ENCODE assay signal across 16 cellular contexts in the genomic region with DNA sequence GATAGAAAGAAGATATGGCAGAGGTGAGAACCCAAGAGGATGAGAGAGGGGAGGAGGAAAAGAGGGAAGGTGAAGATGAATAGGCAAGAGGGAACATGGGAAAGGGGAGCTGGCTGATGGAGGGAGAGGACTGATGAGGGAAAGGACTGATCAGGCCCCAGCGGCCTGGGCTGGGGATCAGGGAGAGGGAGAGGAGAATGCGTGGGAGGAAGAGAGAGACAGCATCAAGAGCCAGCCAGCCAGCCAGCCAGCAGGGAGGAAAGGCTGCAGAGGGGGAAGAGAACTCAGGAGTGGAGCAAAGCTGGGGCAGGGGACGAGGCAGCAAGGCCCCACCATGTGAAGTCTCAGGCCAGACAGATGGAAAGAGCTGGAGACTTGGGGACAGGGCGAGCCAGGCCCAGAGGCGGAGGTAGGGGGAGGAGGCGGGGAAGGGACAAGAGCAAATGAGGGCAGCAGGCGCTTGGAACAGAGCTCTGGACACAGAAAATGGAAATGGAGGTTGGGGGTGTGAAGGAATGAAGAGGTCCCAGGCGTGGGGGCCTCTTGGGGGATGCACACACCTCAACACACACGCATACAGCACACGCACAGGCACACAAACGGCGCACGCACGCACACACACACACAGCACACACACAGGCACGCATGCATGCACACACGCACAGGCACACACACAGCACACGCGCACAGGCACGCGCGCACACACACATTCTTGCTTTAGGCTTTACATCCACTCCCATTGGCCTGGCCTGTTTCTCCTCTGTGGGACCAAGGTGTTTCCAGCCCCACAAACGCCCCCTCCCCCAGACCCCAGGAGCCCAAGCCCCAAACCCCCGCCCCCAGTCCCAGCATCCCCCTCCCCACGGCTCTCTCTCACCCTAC. TPM values are rescaled to one million over a fixed set of nuclear protein-coding genes. Genes with fewer than 3 reads are reported as not detected.
A peak's percentile ranks its signal among the peaks of the same experiment; 100 is the strongest.
DNase-seq lines count a peak whose midpoint lies in the region; ATAC-seq, FAIRE-seq and TF ChIP-seq lines count a peak whose summit lies in the region.
"Had no signal": no experiment of that assay in that cellular context is flagged by ENCODE, and none has a peak within 500 bp of the region (broad histone marks: within the 10 kb centered on the region; RNA-seq: fewer than 3 reads in every experiment).

No MANE protein-coding gene starts in this region.

- peak overlapping the region; percentile 24 for H3K4me3 Mint-ChIP-seq in activated naive CD8-positive, alpha-beta T cell
- no peak overlapping the region for H3K4me3 Mint-ChIP-seq in activated naive CD8-positive, alpha-beta T cell treated with anti-CD3 and anti-CD28 coated beads, Interleukin-2, amount 50 U/mL, for 24 hours

- H2AFZ ChIP-seq in K562 (ENCODE audit: low read depth, low read length) (no peak overlapping the region), mesenchymal stem cell (ENCODE audit: low read depth, low read length) (no peak overlapping the region)
- H2AFZ ChIP-seq: hepatocyte had no signal

- peaks cover 3% of the 10 kb centered on the region for H3K36me3 Mint-ChIP-seq in activated naive CD8-positive, alpha-beta T cell
- H3K36me3 Mint-ChIP-seq in activated naive CD8-positive, alpha-beta T cell treated with anti-CD3 and anti-CD28 coated beads, Interleukin-2, amount 50 U/mL, for 24 hours (ENCODE audit: low read depth) = no peaks in the 10 kb centered on the region

- H3K79me2 ChIP-seq in K562 (ENCODE audit: control insufficient read depth, insufficient read depth, low read length) = peaks cover 6% of the 10 kb centered on the region; the same call in 2 of the 3 replicates

- H2BK12ac ChIP-seq in mesenchymal stem cell (ENCODE audit: low read length in 2 of 2) = no peak overlapping the region

- no peak for TF ChIP-seq POLR2A in K562 (conservative IDR thresholded peaks at IDR 0.05)
- no peak for TF ChIP-seq POLR2A in testis (IDR thresholded peaks at IDR 0.05)

- peaks cover 3% of the 10 kb centered on the region; the same call in 1 of the 2 replicates for H4K20me1 ChIP-seq in K562 (replicated peaks; ENCODE audit: control insufficient read depth, insufficient read depth, low read length)

- 72% methylated on average over 4 of the region's 24 CpGs for WGBS in K562 (ENCODE audit: insufficient coverage, low coverage, missing lambda C conversion rate)
- WGBS in mesenchymal stem cell = 87% methylated on average over 21 of the region's 24 CpGs
- 38 to 60% methylated on average over 15 to 23 of the region's 24 CpGs for WGBS in testis, 2 donors

- no peak overlapping the region for H3K27ac Mint-ChIP-seq in activated naive CD8-positive, alpha-beta T cell
- no peak overlapping the region for H3K27ac Mint-ChIP-seq in activated naive CD8-positive, alpha-beta T cell treated with anti-CD3 and anti-CD28 coated beads, Interleukin-2, amount 50 U/mL, for 24 hours

- DNase-seq in activated naive CD8-positive, alpha-beta T cell treated with anti-CD3 and anti-CD28 coated beads, Interleukin-2, amount 50 U/mL, for 24 hours = no peak
- DNase-seq in K562 (ENCODE audit: extremely low read depth in 1 of 4, low spot score in 3 of 4) (peak in 3 of 4 experiments; percentile 25 to 36 (median 31)), mesenchymal stem cell (no peak), testis (peak; percentile 46), NCI-H2029 treated with DMSO at 0.1 percent for 48 hours (lab: John Stamatoyannopoulos, UW) (no peak), NCI-H2171 (lab: John Stamatoyannopoulos, UW) (no peak)
- DNase-seq: activated CD4-positive, CD25-positive, alpha-beta regulatory T cell; activated gamma-delta T cell treated with Interleukin-2 at 50 U/mL for 16 hours; GF-D8; SHP77 treated with DMSO at 0.1 percent for 48 hours; stimulated activated CD4-positive, alpha-beta T cell treated with anti-CD3 and anti-CD28 coated beads, Interleukin-15, amount 100 ng/mL, for 24 hours had no signal

- no peak overlapping the region for H3K18ac ChIP-seq in mesenchymal stem cell (ENCODE audit: low read depth in 1 of 2, low read length in 2 of 2)

- H2BK5ac ChIP-seq in mesenchymal stem cell (ENCODE audit: low read depth, low read length, poor library complexity, severe bottlenecking) = no peak overlapping the region

- H3K23ac ChIP-seq in mesenchymal stem cell (ENCODE audit: low read length in 2 of 2) = peak overlapping the region in 1 of 2 experiments; percentile 14

- no peak overlapping the region for H3K27ac ChIP-seq in K562 (ENCODE audit: extremely low read depth, low read depth, low read length)
- H3K27ac ChIP-seq in mesenchymal stem cell (ENCODE audit: low read length, poor library complexity, severe bottlenecking) = no peak overlapping the region
- peak overlapping the region; percentile 55 to 71 for H3K27ac ChIP-seq in testis
- H3K27ac ChIP-seq: hepatocyte had no signal

- no peaks in the 10 kb centered on the region for H3K27me3 Mint-ChIP-seq in activated naive CD8-positive, alpha-beta T cell
- H3K27me3 Mint-ChIP-seq in activated naive CD8-positive, alpha-beta T cell treated with anti-CD3 and anti-CD28 coated beads, Interleukin-2, amount 50 U/mL, for 24 hours = no peaks in the 10 kb centered on the region

- TF ChIP-seq CTCF in K562 (IDR thresholded peaks at IDR 0.05 in 2 of 3, conservative IDR thresholded peaks at IDR 0.05 in 1 of 3; ENCODE audit: insufficient read depth in 2 of 3, low read depth in 1 of 3, low read length in 3 of 3) = no peak
- no peak for TF ChIP-seq CTCF in testis (IDR thresholded peaks at IDR 0.05)

- H3K4me3 ChIP-seq in K562 (no peak overlapping the region), mesenchymal stem cell (ENCODE audit: insufficient read depth in 1 of 2, low read depth in 1 of 2, low read length in 2 of 2) (peak overlapping the region in 1 of 2 experiments; percentile 41), testis (no peak overlapping the region)
- H3K4me3 ChIP-seq: hepatocyte had no signal

- POLR2A ChIA-PET in K562 (lab: Yijun Ruan, JAX) = interaction anchor here (0.6 to 1.1 kb wide), 4 partner anchors 9 to 13 kb away, joined by 3 to 4 read pairs (median 3); a partner anchor contains a TSS

- peaks cover 35% of the 10 kb centered on the region for H3K4me1 Mint-ChIP-seq in activated naive CD8-positive, alpha-beta T cell (ENCODE audit: low read depth)
- peaks cover 34% of the 10 kb centered on the region for H3K4me1 Mint-ChIP-seq in activated naive CD8-positive, alpha-beta T cell treated with anti-CD3 and anti-CD28 coated beads, Interleukin-2, amount 50 U/mL, for 24 hours

- FAIRE-seq in K562 (lab: Jason Lieb, UNC) = no peak

- BruUV-seq in K562 (replicated peaks; lab: Mats Ljungman, UMichigan) = no TSS peak

- H4K8ac ChIP-seq in mesenchymal stem cell (ENCODE audit: low read length) = no peak overlapping the region

- no peaks in the 10 kb centered on the region for H3K9me3 Mint-ChIP-seq in activated naive CD8-positive, alpha-beta T cell (ENCODE audit: low read depth)
- H3K9me3 Mint-ChIP-seq in activated naive CD8-positive, alpha-beta T cell treated with anti-CD3 and anti-CD28 coated beads, Interleukin-2, amount 50 U/mL, for 24 hours = no peaks in the 10 kb centered on the region

- H2AK5ac ChIP-seq in mesenchymal stem cell (ENCODE audit: low read length, severe bottlenecking) = no peak overlapping the region

- H3K4me1 ChIP-seq in K562 (replicated peaks in 1 of 2; ENCODE audit: control insufficient read depth in 2 of 2, insufficient read depth in 2 of 2, low read length in 2 of 2) = peaks cover 7 to 37% of the 10 kb centered on the region in 2 experiments; a peak in 4 of 5 replicates
- peaks cover 27% of the 10 kb centered on the region for H3K4me1 ChIP-seq in mesenchymal stem cell (ENCODE audit: control insufficient read depth, insufficient read depth, low read depth, low read length)
- H3K4me1 ChIP-seq in testis = peaks cover 39% of the 10 kb centered on the region

- H3K14ac ChIP-seq in mesenchymal stem cell (ENCODE audit: low read length in 2 of 2) = peak overlapping the region in 1 of 2 experiments; percentile 2

- H3K36me3 ChIP-seq in K562 (ENCODE audit: control insufficient read depth, insufficient read depth, low read length) (peaks cover 15% of the 10 kb centered on the region; the same call in 2 of the 3 replicates), mesenchymal stem cell (ENCODE audit: control insufficient read depth in 1 of 2, insufficient read depth in 2 of 2, low read depth in 1 of 2, low read length in 2 of 2) (peaks cover 21 to 49% of the 10 kb centered on the region in 2 experiments), testis (ENCODE audit: low read depth, missing control alignments) (no peaks in the 10 kb centered on the region)

- no peaks in the 10 kb centered on the region for H3K9me1 ChIP-seq in K562 (ENCODE audit: control insufficient read depth, insufficient read depth, low read length)

- H3K4ac ChIP-seq in mesenchymal stem cell (ENCODE audit: low read depth in 1 of 2, low read length in 2 of 2) = no peak overlapping the region

- no peak overlapping the region for H2BK120ac ChIP-seq in mesenchymal stem cell (ENCODE audit: low read depth, low read length)

- no peak overlapping the region for H4K91ac ChIP-seq in mesenchymal stem cell (ENCODE audit: low read length)

- H3K27me3 ChIP-seq in K562 (ENCODE audit: control insufficient read depth in 2 of 2, insufficient read depth in 2 of 2, low read length in 2 of 2) = no peaks in the 10 kb centered on the region
- no peaks in the 10 kb centered on the region for H3K27me3 ChIP-seq in mesenchymal stem cell (ENCODE audit: control insufficient read depth in 1 of 2, insufficient read depth in 1 of 2, low read length in 2 of 2)
- H3K27me3 ChIP-seq in testis = no peaks in the 10 kb centered on the region
- H3K27me3 ChIP-seq: hepatocyte had no signal

- ATAC-seq in activated naive CD8-positive, alpha-beta T cell treated with anti-CD3 and anti-CD28 coated beads, Interleukin-2, amount 50 U/mL, for 24 hours = no peak
- ATAC-seq in K562 (no peak), HG02938 (IDR thresholded peaks at IDR 0.05; ENCODE audit: unreplicated experiment) (no peak)
- ATAC-seq: HCT116 had no signal

- TF ChIP-seq EP300 in K562 (IDR thresholded peaks at IDR 0.05; ENCODE audit: low read length) = no peak

- CTCF ChIA-PET in K562 (lab: Yijun Ruan, JAX; ENCODE audit: low intra/inter-chr PET ratio) = no interaction called here

- no peak for TF ChIP-seq RAD21 in K562 (CRISPR knock-in tag; conservative IDR thresholded peaks at IDR 0.05 in 1 of 2, IDR thresholded peaks at IDR 0.05 in 1 of 2)

- no peak overlapping the region for H3K4me2 ChIP-seq in K562 (ENCODE audit: insufficient read depth, low read length)
- no peak overlapping the region for H3K4me2 ChIP-seq in mesenchymal stem cell (ENCODE audit: low read length, poor library complexity, severe bottlenecking)
- H3K4me2 ChIP-seq: hepatocyte had no signal

- H3K79me1 ChIP-seq in mesenchymal stem cell (replicated peaks; ENCODE audit: low read length, poor library complexity, severe bottlenecking) = peaks cover 56% of the 10 kb centered on the region

- H2BK15ac ChIP-seq in mesenchymal stem cell (ENCODE audit: low read depth, poor library complexity, severe bottlenecking) = no peak overlapping the region

- in situ Hi-C loops in K562 (cut with MboI) = no loop called here

- H3K9me3 ChIP-seq in K562 (replicated peaks; ENCODE audit: control insufficient read depth, insufficient read depth, low read depth, low read length) = no peaks in the 10 kb centered on the region
- H3K9me3 ChIP-seq in mesenchymal stem cell (ENCODE audit: control insufficient read depth, low read length) = no peaks in the 10 kb centered on the region
- H3K9me3 ChIP-seq in testis = no peaks in the 10 kb centered on the region

- intact Hi-C loops in K562 (cut with micrococcal nuclease) (no loop called here), testis (cut with DNase I; ENCODE audit: low total_unique reads) (no loop called here)

- peak overlapping the region in 1 of 2 experiments; percentile 55; a peak in 2 of 4 replicates for H3K9ac ChIP-seq in K562 (ENCODE audit: insufficient read depth in 1 of 2, low read depth in 2 of 2, low read length in 2 of 2)
- peak overlapping the region; percentile 49 for H3K9ac ChIP-seq in mesenchymal stem cell (ENCODE audit: low read length)

RNA-seq across cellular contexts. Expression of a gene that starts 12.3 kb away (rescaled TPM):
- total RNA-seq in K562 (2011; cell fraction: chromatin; rRNA removed; ENCODE audit: low replicate concordance) = 43.5 and 75.5 TPM in 2 replicates
- 21.5 and 23.8 TPM in 2 replicates for total RNA-seq in K562 (2011; cell fraction: nucleolus; rRNA removed)
- 31.9 and 46.3 TPM in 2 replicates for total RNA-seq in K562 (2011; cell fraction: nucleoplasm; rRNA removed)
- total RNA-seq in K562 (2014; rRNA removed) (4.1 and 4.9 TPM in 2 replicates), K562 (2014; rRNA removed; fragmentation: Illumina TruSeq; extraction: Trizol) (2.2 and 3.1 TPM in 2 replicates), K562 (2015; rRNA removed; fragmentation: Illumina TruSeq; extraction: Trizol) (4.0 and 4.1 TPM in 2 replicates), K562 (2021) (8.8 and 12.0 TPM in 2 replicates), testis (10 to 100 TPM; 26.3 to 49.8 TPM)
- polyA plus RNA-seq in K562 (2011; rRNA removed) (4.6 and 9.8 TPM in 2 replicates), K562 (2014; fragmentation: Illumina TruSeq; extraction: Trizol) (6.3 and 7.8 TPM in 2 replicates), K562 (2014; fragmentation: Nextera tagmentation; extraction: Ambion mirVana) (under 1 TPM; 0.03 to 0.07 TPM), K562 (2014; rRNA removed) (6.6 and 8.5 TPM in 2 replicates), testis (ENCODE audit: insufficient read depth, low read depth, low replicate concordance) (45.9 TPM)
- 4.1 and 4.3 TPM in 2 replicates for polyA plus RNA-seq in K562 (2011; cell fraction: cytosol; rRNA removed)
- polyA plus RNA-seq in K562 (2011; cell fraction: nucleus; rRNA removed) = 29.5 and 39.7 TPM in 2 replicates
- polyA plus RNA-seq in K562 (2012) = 11.6 and 11.9 TPM in 2 replicates
- 4.0 and 5.2 TPM in 2 replicates for polyA minus RNA-seq in K562 (2011; rRNA and poly(A)+ RNA removed)
- polyA minus RNA-seq in K562 (2011; cell fraction: cytosol; rRNA and poly(A)+ RNA removed) = 4.9 and 5.7 TPM in 2 replicates
- 7.0 and 8.4 TPM in 2 replicates for polyA minus RNA-seq in K562 (2011; cell fraction: nucleus; rRNA and poly(A)+ RNA removed)
- polyA plus RNA-seq in mesenchymal stem cell (2013, experiment 1 of 2) = 21.6 TPM
- 20.4 TPM for polyA plus RNA-seq in mesenchymal stem cell (2013, experiment 2 of 2)

RNA-seq across cellular contexts. Expression of a gene that starts 12.4 kb away (rescaled TPM):
- 1,164 and 2,824 TPM in 2 replicates for total RNA-seq in K562 (2011; cell fraction: chromatin; rRNA removed; ENCODE audit: low replicate concordance)
- 1,687 and 1,801 TPM in 2 replicates for total RNA-seq in K562 (2011; cell fraction: nucleolus; rRNA removed)
- 1,262 and 1,361 TPM in 2 replicates for total RNA-seq in K562 (2011; cell fraction: nucleoplasm; rRNA removed)
- total RNA-seq in K562 (2014; rRNA removed) (214 and 235 TPM in 2 replicates), K562 (2014; rRNA removed; fragmentation: Illumina TruSeq; extraction: Trizol) (87.0 and 117 TPM in 2 replicates), K562 (2015; rRNA removed; fragmentation: Illumina TruSeq; extraction: Trizol) (180 and 194 TPM in 2 replicates), K562 (2021) (283 and 313 TPM in 2 replicates), testis (100 to 1,000 TPM; 298 to 458 TPM)
- polyA plus RNA-seq in K562 (2011; rRNA removed) (261 and 459 TPM in 2 replicates), K562 (2014; fragmentation: Illumina TruSeq; extraction: Trizol) (241 and 269 TPM in 2 replicates), K562 (2014; fragmentation: Nextera tagmentation; extraction: Ambion mirVana) (10 to 100 TPM; 25.5 to 46.2 TPM), K562 (2014; rRNA removed) (376 and 449 TPM in 2 replicates), testis (ENCODE audit: insufficient read depth, low read depth, low replicate concordance) (334 TPM)
- 206 and 297 TPM in 2 replicates for polyA plus RNA-seq in K562 (2011; cell fraction: cytosol; rRNA removed)
- polyA plus RNA-seq in K562 (2011; cell fraction: nucleus; rRNA removed) = 4,218 and 4,978 TPM in 2 replicates
- polyA plus RNA-seq in K562 (2012) = 380 and 644 TPM in 2 replicates
- polyA minus RNA-seq in K562 (2011; rRNA and poly(A)+ RNA removed) = 93.6 and 95.1 TPM in 2 replicates
- 82.1 and 82.9 TPM in 2 replicates for polyA minus RNA-seq in K562 (2011; cell fraction: cytosol; rRNA and poly(A)+ RNA removed)
- polyA minus RNA-seq in K562 (2011; cell fraction: nucleus; rRNA and poly(A)+ RNA removed) = 363 and 519 TPM in 2 replicates
- 273 TPM for polyA plus RNA-seq in mesenchymal stem cell (2013, experiment 1 of 2)
- polyA plus RNA-seq in mesenchymal stem cell (2013, experiment 2 of 2) = 278 TPM

RNA-seq across cellular contexts. Expression of a gene that starts 27.0 kb away (rescaled TPM):
- 108 and 173 TPM in 2 replicates for total RNA-seq in K562 (2011; cell fraction: chromatin; rRNA removed; ENCODE audit: low replicate concordance)
- 80.7 and 98.4 TPM in 2 replicates for total RNA-seq in K562 (2011; cell fraction: nucleolus; rRNA removed)
- total RNA-seq in K562 (2011; cell fraction: nucleoplasm; rRNA removed) = 85.2 and 125 TPM in 2 replicates
- total RNA-seq in K562 (2014; rRNA removed) (39.1 and 42.9 TPM in 2 replicates), K562 (2014; rRNA removed; fragmentation: Illumina TruSeq; extraction: Trizol) (10.7 and 12.0 TPM in 2 replicates), K562 (2015; rRNA removed; fragmentation: Illumina TruSeq; extraction: Trizol) (24.3 and 25.9 TPM in 2 replicates), K562 (2021) (44.6 and 49.5 TPM in 2 replicates), testis (100 to 1,000 TPM in 1 of 2 donors, 10 to 100 TPM in 1; 81.3 to 102 TPM)
- polyA plus RNA-seq in K562 (2011; rRNA removed) (3.9 and 7.2 TPM in 2 replicates), K562 (2014; fragmentation: Illumina TruSeq; extraction: Trizol) (34.0 and 35.5 TPM in 2 replicates), K562 (2014; fragmentation: Nextera tagmentation; extraction: Ambion mirVana) (1 to 10 TPM; 1.3 TPM), K562 (2014; rRNA removed) (25.8 and 28.5 TPM in 2 replicates), testis (ENCODE audit: insufficient read depth, low read depth, low replicate concordance) (43.6 TPM)
- polyA plus RNA-seq in K562 (2011; cell fraction: cytosol; rRNA removed) = 6.9 and 7.1 TPM in 2 replicates
- polyA plus RNA-seq in K562 (2011; cell fraction: nucleus; rRNA removed) = 34.8 and 49.0 TPM in 2 replicates
- 45.7 and 51.8 TPM in 2 replicates for polyA plus RNA-seq in K562 (2012)
- 11.9 and 13.2 TPM in 2 replicates for polyA minus RNA-seq in K562 (2011; rRNA and poly(A)+ RNA removed)
- polyA minus RNA-seq in K562 (2011; cell fraction: cytosol; rRNA and poly(A)+ RNA removed) = 9.1 and 20.8 TPM in 2 replicates
- 30.4 and 34.9 TPM in 2 replicates for polyA minus RNA-seq in K562 (2011; cell fraction: nucleus; rRNA and poly(A)+ RNA removed)
- 40.7 TPM for polyA plus RNA-seq in mesenchymal stem cell (2013, experiment 1 of 2)
- polyA plus RNA-seq in mesenchymal stem cell (2013, experiment 2 of 2) = 39.7 TPM

RNA-seq across cellular contexts. Expression of a gene that starts 28.2 kb away (rescaled TPM):
- total RNA-seq in K562 (2011; cell fraction: chromatin; rRNA removed; ENCODE audit: low replicate concordance) = 1.4 and 3.8 TPM in 2 replicates
- total RNA-seq in K562 (2011; cell fraction: nucleolus; rRNA removed) = 2.1 and 3.0 TPM in 2 replicates
- 1.3 and 1.6 TPM in 2 replicates for total RNA-seq in K562 (2011; cell fraction: nucleoplasm; rRNA removed)
- total RNA-seq in K562 (2014; rRNA removed) (0.45 and 1.00 TPM in 2 replicates), K562 (2014; rRNA removed; fragmentation: Illumina TruSeq; extraction: Trizol) (0.11 TPM in 1 of 2 replicates, not detected in the other), K562 (2015; rRNA removed; fragmentation: Illumina TruSeq; extraction: Trizol) (0.14 and 0.41 TPM in 2 replicates), K562 (2021) (0.58 and 0.78 TPM in 2 replicates), testis (10 to 100 TPM; 11.5 to 19.1 TPM)
- polyA plus RNA-seq in K562 (2011; rRNA removed) (1.0 and 2.5 TPM in 2 replicates), K562 (2014; fragmentation: Illumina TruSeq; extraction: Trizol) (0.15 and 0.40 TPM in 2 replicates), K562 (2014; fragmentation: Nextera tagmentation; extraction: Ambion mirVana) (not detected), K562 (2014; rRNA removed) (0.64 and 2.3 TPM in 2 replicates), testis (ENCODE audit: insufficient read depth, low read depth, low replicate concordance) (21.3 TPM)
- 2.6 and 3.2 TPM in 2 replicates for polyA plus RNA-seq in K562 (2011; cell fraction: cytosol; rRNA removed)
- polyA plus RNA-seq in K562 (2011; cell fraction: nucleus; rRNA removed) = 7.7 and 11.1 TPM in 2 replicates
- polyA plus RNA-seq in K562 (2012) = 0.68 and 1.1 TPM in 2 replicates
- polyA minus RNA-seq in K562 (2011; rRNA and poly(A)+ RNA removed) = 0.24 and 0.56 TPM in 2 replicates
- 1.3 TPM in 1 of 2 replicates, not detected in the other for polyA minus RNA-seq in K562 (2011; cell fraction: cytosol; rRNA and poly(A)+ RNA removed)
- polyA minus RNA-seq in K562 (2011; cell fraction: nucleus; rRNA and poly(A)+ RNA removed) = 1.2 and 2.7 TPM in 2 replicates
- polyA plus RNA-seq in mesenchymal stem cell (2013, experiment 1 of 2) = 1.2 TPM
- polyA plus RNA-seq in mesenchymal stem cell (2013, experiment 2 of 2) = 1.1 TPM
- total RNA-seq: M059J had no signal

RNA-seq across cellular contexts. Expression of a gene that starts 31.9 kb away (rescaled TPM):
- total RNA-seq in K562 (2011; cell fraction: chromatin; rRNA removed; ENCODE audit: low replicate concordance) = 21.4 and 38.4 TPM in 2 replicates
- 20.0 and 20.1 TPM in 2 replicates for total RNA-seq in K562 (2011; cell fraction: nucleolus; rRNA removed)
- total RNA-seq in K562 (2011; cell fraction: nucleoplasm; rRNA removed) = 23.5 and 23.7 TPM in 2 replicates
- total RNA-seq in K562 (2014; rRNA removed) = 39.0 and 49.9 TPM in 2 replicates
- total RNA-seq in K562 (2014; rRNA removed; fragmentation: Illumina TruSeq; extraction: Trizol) = 27.8 and 28.1 TPM in 2 replicates
- total RNA-seq in K562 (2015; rRNA removed; fragmentation: Illumina TruSeq; extraction: Trizol) = 50.1 and 51.1 TPM in 2 replicates
- total RNA-seq in K562 (2021) = 33.7 and 38.6 TPM in 2 replicates
- polyA plus RNA-seq in K562 (2011; rRNA removed) = 25.0 and 32.7 TPM in 2 replicates
- polyA plus RNA-seq in K562 (2011; cell fraction: cytosol; rRNA removed) = 20.0 and 33.8 TPM in 2 replicates
- 16.8 and 28.4 TPM in 2 replicates for polyA plus RNA-seq in K562 (2011; cell fraction: nucleus; rRNA removed)
- polyA plus RNA-seq in K562 (2012) = 27.6 and 38.6 TPM in 2 replicates
- 53.1 and 87.5 TPM in 2 replicates for polyA plus RNA-seq in K562 (2014; fragmentation: Illumina TruSeq; extraction: Trizol)
- polyA plus RNA-seq in K562 (2014; fragmentation: Nextera tagmentation; extraction: Ambion mirVana) = 1 to 10 TPM; 7.4 TPM
- 34.1 and 36.1 TPM in 2 replicates for polyA plus RNA-seq in K562 (2014; rRNA removed)
- polyA minus RNA-seq in K562 (2011; rRNA and poly(A)+ RNA removed) = 20.2 and 26.4 TPM in 2 replicates
- 14.2 and 19.9 TPM in 2 replicates for polyA minus RNA-seq in K562 (2011; cell fraction: cytosol; rRNA and poly(A)+ RNA removed)
- polyA minus RNA-seq in K562 (2011; cell fraction: nucleus; rRNA and poly(A)+ RNA removed) = 7.1 and 10.6 TPM in 2 replicates
- polyA plus RNA-seq in mesenchymal stem cell (2013, experiment 1 of 2) = 117 TPM
- polyA plus RNA-seq in mesenchymal stem cell (2013, experiment 2 of 2) = 119 TPM
- 10 to 100 TPM; 54.9 to 61.6 TPM for total RNA-seq in testis
- polyA plus RNA-seq in testis (ENCODE audit: insufficient read depth, low read depth, low replicate concordance) = 53.4 TPM

Comparison
In these comparisons a context has a peak if more than half of its experiments do, and no peak if none do; other contexts are left out.
1. DNase-seq: peak in K562 (3 of 4) and testis (single experiment); none in activated naive CD8-positive, alpha-beta T cell treated with anti-CD3 and anti-CD28 coated beads, Interleukin-2, amount 50 U/mL, for 24 hours (single experiment), mesenchymal stem cell (single experiment), NCI-H2029 treated with DMSO at 0.1 percent for 48 hours (single experiment) and NCI-H2171 (single experiment).
2. H3K27ac ChIP-seq: peak in testis (2 of 2); none in K562 (single experiment) and mesenchymal stem cell (single experiment).